In the genomic region with DNA sequence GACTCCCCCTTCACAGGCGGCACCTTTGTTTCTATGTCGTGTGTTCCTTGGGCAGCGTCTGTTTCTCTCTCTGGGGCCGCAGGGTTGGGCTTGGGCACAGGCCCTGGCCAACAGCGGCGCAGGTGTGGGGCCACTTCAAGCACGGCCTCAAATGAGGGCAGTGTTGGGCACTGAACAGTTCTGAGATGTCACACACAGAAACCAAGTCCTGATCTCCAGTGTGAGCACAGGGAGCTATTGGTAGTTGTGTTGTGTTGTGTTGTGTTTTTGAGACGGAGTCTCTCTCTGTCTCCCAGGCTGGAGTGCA, we compare ENCODE assay signal across 14 cellular contexts. TPM values are rescaled to one million over a fixed set of nuclear protein-coding genes. Genes with fewer than 3 reads are reported as not detected.
DNase-seq lines count a peak whose midpoint lies in the region; ATAC-seq, FAIRE-seq and TF ChIP-seq lines count a peak whose summit lies in the region.
"Had no signal": no experiment of that assay in that cellular context is flagged by ENCODE, and none has a peak within 500 bp of the region (broad histone marks: within the 10 kb centered on the region; RNA-seq: fewer than 3 reads in every experiment).

No MANE protein-coding gene starts in this region.

- H3K27me3 Mint-ChIP-seq in astrocyte (ENCODE audit: low read depth, unreplicated experiment) (no peaks in the 10 kb centered on the region), CD14-positive monocyte (ENCODE audit: low read depth in 3 of 3) (peaks cover 0 to 3% (median 0%) of the 10 kb centered on the region in 3 donors)
- no peaks in the 10 kb centered on the region for H3K27me3 Mint-ChIP-seq in naive thymus-derived CD8-positive, alpha-beta T cell
- H3K27me3 Mint-ChIP-seq: activated naive CD8-positive, alpha-beta T cell had no signal

- H3K27me3 ChIP-seq in left ventricle myocardium inferior (ENCODE audit: low read depth) (no peaks in the 10 kb centered on the region), astrocyte (ENCODE audit: insufficient read depth, low read length) (no peaks in the 10 kb centered on the region), upper lobe of right lung (no peaks in the 10 kb centered on the region)
- H3K27me3 ChIP-seq: SJSA1 had no signal

- H3K27ac Mint-ChIP-seq in astrocyte (ENCODE audit: unreplicated experiment) (peak overlapping the region; percentile 66), CD14-positive monocyte (peak overlapping the region in 2 of 7 donors; percentile 25 to 42)
- peak overlapping the region in 8 of 10 donors; percentile 65 to 94 (median 90) for H3K27ac Mint-ChIP-seq in naive thymus-derived CD8-positive, alpha-beta T cell

- DNase-seq in Right ventricle myocardium inferior (ENCODE audit: missing footprints) = no peak
- no peak for DNase-seq in left ventricle myocardium inferior
- DNase-seq in astrocyte (ENCODE audit: low read depth) = no peak
- no peak for DNase-seq in naive thymus-derived CD8-positive, alpha-beta T cell
- peak; percentile 73 for DNase-seq in upper lobe of right lung
- no peak for DNase-seq in GDM1 (lab: John Stamatoyannopoulos, UW)
- DNase-seq in ecto neural progenitor cell (ENCODE audit: low spot score) = no peak
- DNase-seq in CD14-positive monocyte (ENCODE audit: low spot score) = no peak
- DNase-seq: HFFc6, KG1 had no signal

- H3K9ac ChIP-seq in astrocyte (ENCODE audit: low read length) = no peak overlapping the region

- no peak overlapping the region for H2AFZ ChIP-seq in astrocyte (ENCODE audit: low read depth, low read length)

- no peaks in the 10 kb centered on the region for H3K36me3 ChIP-seq in left ventricle myocardium inferior
- H3K36me3 ChIP-seq in astrocyte (ENCODE audit: insufficient read depth, low read length) = no peaks in the 10 kb centered on the region
- H3K36me3 ChIP-seq in upper lobe of right lung = no peaks in the 10 kb centered on the region
- H3K36me3 ChIP-seq: prostate gland had no signal

- H3K4me1 ChIP-seq in left ventricle myocardium inferior = peaks cover 70% of the 10 kb centered on the region
- H3K4me1 ChIP-seq in astrocyte (ENCODE audit: insufficient read depth, low read length) = peaks cover 21% of the 10 kb centered on the region
- peaks cover 61% of the 10 kb centered on the region for H3K4me1 ChIP-seq in upper lobe of right lung
- H3K4me1 ChIP-seq: prostate gland had no signal

- H3K27ac ChIP-seq in left ventricle myocardium inferior (replicated peaks) (no peak overlapping the region), astrocyte (ENCODE audit: low read depth, low read length) (no peak overlapping the region), upper lobe of right lung (no peak overlapping the region)
- H3K27ac ChIP-seq: prostate gland, SJSA1 had no signal

- TF ChIP-seq CTCF in left ventricle myocardium inferior (IDR thresholded peaks at IDR 0.05; ENCODE audit: borderline replicate concordance) (no peak), astrocyte (IDR thresholded peaks at IDR 0.05; ENCODE audit: insufficient read depth, low read depth, low read length) (no peak), upper lobe of right lung (IDR thresholded peaks at IDR 0.05) (no peak), CD14-positive monocyte (IDR thresholded peaks at IDR 0.05) (no peak)

- peaks cover 12% of the 10 kb centered on the region for H3K36me3 Mint-ChIP-seq in astrocyte (ENCODE audit: low read depth, unreplicated experiment)
- peaks cover 0 to 10% (median 3%) of the 10 kb centered on the region in 3 donors for H3K36me3 Mint-ChIP-seq in naive thymus-derived CD8-positive, alpha-beta T cell
- H3K36me3 Mint-ChIP-seq in CD14-positive monocyte = peaks cover 18 to 22% of the 10 kb centered on the region in 2 donors

- no peak overlapping the region for H3K4me3 ChIP-seq in left ventricle myocardium inferior
- H3K4me3 ChIP-seq in astrocyte (ENCODE audit: insufficient read depth, low read depth, low read length) = no peak overlapping the region
- H3K4me3 ChIP-seq in upper lobe of right lung = no peak overlapping the region
- H3K4me3 ChIP-seq: prostate gland, SJSA1 had no signal

- ATAC-seq in Right ventricle myocardium inferior = peak; percentile 62
- no peak for ATAC-seq in naive thymus-derived CD8-positive, alpha-beta T cell
- ATAC-seq in upper lobe of right lung = peak; percentile 75

- peaks cover 99% of the 10 kb centered on the region for H3K79me2 ChIP-seq in astrocyte (ENCODE audit: insufficient read depth, low read length)

- POLR2A ChIA-PET in naive thymus-derived CD8-positive, alpha-beta T cell (lab: Charles Lee) = interaction anchor here (0.6 to 2.0 kb wide), 5 partner anchors 9 to 264 kb away, joined by 3 to 11 read pairs (median 3); no protein-coding TSS in a partner anchor

- H3K9me3 Mint-ChIP-seq in astrocyte (ENCODE audit: unreplicated experiment) (no peaks in the 10 kb centered on the region), CD14-positive monocyte (no peaks in the 10 kb centered on the region)
- H3K9me3 Mint-ChIP-seq in naive thymus-derived CD8-positive, alpha-beta T cell = peaks cover 0 to 3% (median 0%) of the 10 kb centered on the region in 9 donors
- H3K9me3 Mint-ChIP-seq: HFFc6 had no signal

- intact Hi-C loops in Right ventricle myocardium inferior (cut with DNase I) = no loop called here
- intact Hi-C loops in left ventricle myocardium inferior (cut with micrococcal nuclease) = no loop called here
- intact Hi-C loops in upper lobe of right lung (cut with DNase I) = no loop called here
- intact Hi-C loops in CD14-positive monocyte (cut with micrococcal nuclease) = no loop called here

- H3K9me3 ChIP-seq in left ventricle myocardium inferior (replicated peaks) (no peaks in the 10 kb centered on the region), astrocyte (ENCODE audit: insufficient read depth, low read depth, low read length) (no peaks in the 10 kb centered on the region), upper lobe of right lung (no peaks in the 10 kb centered on the region)
- H3K9me3 ChIP-seq: prostate gland, SJSA1 had no signal

- H3K4me1 Mint-ChIP-seq in astrocyte (ENCODE audit: low read depth, unreplicated experiment) (peaks cover 49% of the 10 kb centered on the region), CD14-positive monocyte (peaks cover 63% of the 10 kb centered on the region)
- peaks cover 50 to 93% (median 86%) of the 10 kb centered on the region in 4 donors for H3K4me1 Mint-ChIP-seq in naive thymus-derived CD8-positive, alpha-beta T cell

- no peak for FAIRE-seq in astrocyte (lab: Jason Lieb, UNC)
- FAIRE-seq: islet of Langerhans had no signal

- no peak overlapping the region for H3K4me2 ChIP-seq in astrocyte (ENCODE audit: low read length)

- peaks cover 94% of the 10 kb centered on the region for H4K20me1 ChIP-seq in astrocyte (ENCODE audit: insufficient read depth, low read length)

- peak overlapping the region; percentile 34 for H3K4me3 Mint-ChIP-seq in astrocyte (ENCODE audit: unreplicated experiment)
- no peak overlapping the region for H3K4me3 Mint-ChIP-seq in naive thymus-derived CD8-positive, alpha-beta T cell
- no peak overlapping the region for H3K4me3 Mint-ChIP-seq in CD14-positive monocyte
- H3K4me3 Mint-ChIP-seq: HFFc6 had no signal

RNA-seq across cellular contexts. Expression of a gene that starts 42.7 kb away (rescaled TPM):
- total RNA-seq in Right ventricle myocardium inferior (25.9 TPM), left ventricle myocardium inferior (24.1 TPM), astrocyte (143 and 163 TPM in 2 replicates), upper lobe of right lung (85.8 TPM)
- 100 to 1,000 TPM; 101 to 107 TPM for total RNA-seq in naive thymus-derived CD8-positive, alpha-beta T cell
- 10 to 100 TPM; 14.5 to 35.1 (median 20.2) TPM for polyA plus RNA-seq in naive thymus-derived CD8-positive, alpha-beta T cell
- polyA plus RNA-seq in CD14-positive monocyte = 1 to 10 TPM; 8.0 to 8.7 TPM

Comparison
In these comparisons a context has a peak if more than half of its experiments do, and no peak if none do; other contexts are left out.
1. ATAC-seq: peak in Right ventricle myocardium inferior (single experiment) and upper lobe of right lung (single experiment); none in naive thymus-derived CD8-positive, alpha-beta T cell (0 of 2).